ENCODE assay signal across 9 cellular contexts in genomic region chr17:40178021-40178601, GRCh38. TPM values are rescaled to one million over a fixed set of nuclear protein-coding genes. Genes with fewer than 3 reads are reported as not detected.
A peak's percentile ranks its signal among the peaks of the same experiment; 100 is the strongest.
DNase-seq lines count a peak whose midpoint lies in the region; ATAC-seq and TF ChIP-seq lines count a peak whose summit lies in the region.
"Had no signal": no experiment of that assay in that cellular context is flagged by ENCODE, and none has a peak within 500 bp of the region (broad histone marks: within the 10 kb centered on the region; RNA-seq: fewer than 3 reads in every experiment).

No MANE protein-coding gene starts in this region.

- CTCF ChIA-PET in activated CD4-positive, alpha-beta T cell treated with anti-CD3 and anti-CD28 coated beads for 36 hours (lab: Charles Lee): interaction anchor here (0.7 to 2.5 kb wide), 4 partner anchors 9 to 240 kb away, joined by 3 to 17 read pairs (median 4); partner anchors contain the start of gene TOP2A

- H3K9me3 ChIP-seq in body of pancreas: no peaks in the 10 kb centered on the region
- no peaks in the 10 kb centered on the region for H3K9me3 ChIP-seq in suprapubic skin

- no peaks in the 10 kb centered on the region for H3K27me3 Mint-ChIP-seq in activated CD4-positive, alpha-beta T cell treated with anti-CD3 and anti-CD28 coated beads for 36 hours

- H3K4me1 ChIP-seq in body of pancreas: peaks cover 36% of the 10 kb centered on the region
- H3K4me1 ChIP-seq in suprapubic skin: peaks cover 50% of the 10 kb centered on the region

- TF ChIP-seq POLR2A in body of pancreas (IDR thresholded peaks at IDR 0.05) (no peak), suprapubic skin (IDR thresholded peaks at IDR 0.05) (no peak)

- H3K36me3 Mint-ChIP-seq in activated CD4-positive, alpha-beta T cell treated with anti-CD3 and anti-CD28 coated beads for 36 hours (ENCODE audit: low read depth): peaks cover 11% of the 10 kb centered on the region

- POLR2A ChIA-PET in activated CD4-positive, alpha-beta T cell treated with anti-CD3 and anti-CD28 coated beads for 36 hours (lab: Charles Lee): no interaction called here

- no peaks in the 10 kb centered on the region for H3K9me3 Mint-ChIP-seq in activated CD4-positive, alpha-beta T cell treated with anti-CD3 and anti-CD28 coated beads for 36 hours (ENCODE audit: low read depth)

- ATAC-seq in activated CD4-positive, alpha-beta T cell treated with anti-CD3 and anti-CD28 coated beads for 36 hours: no peak
- ATAC-seq in body of pancreas (no peak), GM21423 (IDR thresholded peaks at IDR 0.05; ENCODE audit: unreplicated experiment) (no peak)

- H3K27me3 ChIP-seq in body of pancreas (no peaks in the 10 kb centered on the region), suprapubic skin (no peaks in the 10 kb centered on the region)

- intact Hi-C loops in activated CD4-positive, alpha-beta T cell treated with anti-CD3 and anti-CD28 coated beads for 36 hours (cut with DNase I, micrococcal nuclease): no loop called here
- intact Hi-C loops in body of pancreas (cut with DNase I): loop anchor here (10.0 kb wide), 1 partner anchor 53 kb away; the partner anchor contains the start of gene MSL1

- TF ChIP-seq CTCF in body of pancreas (IDR thresholded peaks at IDR 0.05) (no peak), suprapubic skin (IDR thresholded peaks at IDR 0.05) (no peak)

- TF ChIP-seq EP300 in suprapubic skin (IDR thresholded peaks at IDR 0.05): no peak

- peaks cover 0 to 1% of the 10 kb centered on the region in 2 donors for H3K36me3 ChIP-seq in body of pancreas (replicated peaks in 1 of 2; ENCODE audit: insufficient read depth in 1 of 2, low read depth in 2 of 2)
- peaks cover 9% of the 10 kb centered on the region for H3K36me3 ChIP-seq in suprapubic skin

- H3K27ac Mint-ChIP-seq in activated CD4-positive, alpha-beta T cell treated with anti-CD3 and anti-CD28 coated beads for 36 hours: no peak overlapping the region

- H3K27ac ChIP-seq in body of pancreas (peak overlapping the region in 1 of 4 donors; percentile 32), suprapubic skin (peak overlapping the region; percentile 88)

- H3K4me1 Mint-ChIP-seq in activated CD4-positive, alpha-beta T cell treated with anti-CD3 and anti-CD28 coated beads for 36 hours: peaks cover 8% of the 10 kb centered on the region

- no peak for DNase-seq in activated CD4-positive, alpha-beta T cell treated with anti-CD3 and anti-CD28 coated beads for 36 hours
- no peak for DNase-seq in activated CD4-positive, alpha-beta T cell treated with anti-CD3 and anti-CD28 coated beads for 48 hours
- DNase-seq in body of pancreas (peak in 1 of 4 donors; percentile 16), left kidney (ENCODE audit: low read depth, low spot score) (peak; percentile 71), suprapubic skin (ENCODE audit: low spot score in 2 of 2) (no peak), HCEC 1CT (no peak)
- DNase-seq in stimulated activated CD4-positive, alpha-beta T cell treated with anti-CD3 and anti-CD28 coated beads, Interleukin-4, amount 100 ng/mL, for 1 hour: no peak
- DNase-seq: NCI-H524 had no signal

- 33 to 50% methylated on average over 1 to 42 of the region's 46 CpGs for WGBS in body of pancreas, 2 donors
- WGBS in suprapubic skin: 31% methylated on average over 6 of the region's 46 CpGs

- peak overlapping the region; percentile 32 for H3K4me3 Mint-ChIP-seq in activated CD4-positive, alpha-beta T cell treated with anti-CD3 and anti-CD28 coated beads for 36 hours

- H3K4me3 ChIP-seq in body of pancreas (peak overlapping the region; percentile 14 to 41), suprapubic skin (peak overlapping the region; percentile 67)

RNA-seq across cellular contexts. Expression of gene RAPGEFL1, which starts 0.8 kb away (rescaled TPM):
- 1 to 10 TPM; 5.1 to 6.2 TPM for total RNA-seq in activated CD4-positive, alpha-beta T cell treated with anti-CD3 and anti-CD28 coated beads for 36 hours
- 1 to 10 TPM; 7.0 to 7.3 TPM for total RNA-seq in body of pancreas
- total RNA-seq in suprapubic skin: 100 to 1,000 TPM; 221 to 547 (median 297) TPM

RNA-seq across cellular contexts. Expression of gene CASC3, which starts 37.8 kb away (rescaled TPM):
- total RNA-seq in activated CD4-positive, alpha-beta T cell treated with anti-CD3 and anti-CD28 coated beads for 36 hours: 100 to 1,000 TPM in 1 of 2 experiments, 10 to 100 TPM in 1; 88.3 to 104 TPM
- total RNA-seq in body of pancreas (10 to 100 TPM; 51.7 to 59.4 TPM), suprapubic skin (10 to 100 TPM; 42.9 to 92.5 (median 61.2) TPM)

RNA-seq across cellular contexts. Expression of gene WIPF2, which starts 41.0 kb away (rescaled TPM):
- 10 to 100 TPM; 18.4 to 23.6 TPM for total RNA-seq in activated CD4-positive, alpha-beta T cell treated with anti-CD3 and anti-CD28 coated beads for 36 hours
- total RNA-seq in body of pancreas (1 to 10 TPM; 4.9 to 7.5 TPM), suprapubic skin (10 to 100 TPM; 18.2 to 25.5 (median 21.6) TPM)

RNA-seq across cellular contexts. Expression of gene MSL1, which starts 56.3 kb away (rescaled TPM):
- 10 to 100 TPM; 81.7 to 89.6 TPM for total RNA-seq in activated CD4-positive, alpha-beta T cell treated with anti-CD3 and anti-CD28 coated beads for 36 hours
- total RNA-seq in body of pancreas (100 to 1,000 TPM in 1 of 2 donors, 10 to 100 TPM in 1; 75.5 to 157 TPM), suprapubic skin (100 to 1,000 TPM in 1 of 4 donors, 10 to 100 TPM in 3; 69.3 to 166 (median 86.9) TPM)

Comparison
In these comparisons a context has a peak if more than half of its experiments do, and no peak if none do; other contexts are left out.
1. RNA of gene RAPGEFL1, which starts 0.8 kb away (total RNA-seq): 221 to 547 TPM in suprapubic skin; 7.0 to 7.3 TPM in body of pancreas and 5.1 to 6.2 TPM in activated CD4-positive, alpha-beta T cell treated with anti-CD3 and anti-CD28 coated beads for 36 hours; every median in the first group is over 10 times any median in the second.